ENCODE assay signal across 25 cellular contexts in genomic region chr1:214983126-214983869, GRCh38.
DNase-seq lines count a peak whose midpoint lies in the region; ATAC-seq and TF ChIP-seq lines count a peak whose summit lies in the region.
"Had no signal": no experiment of that assay in that cellular context is flagged by ENCODE, and none has a peak within 500 bp of the region (broad histone marks: within the 10 kb centered on the region; RNA-seq: fewer than 3 reads in every experiment).

No MANE protein-coding gene starts in this region.

- in situ Hi-C loops in astrocyte of the spinal cord (cut with HindIII; ENCODE audit: low sequenced_read_pairs) = no loop called here

- ATAC-seq in GM18498 (IDR thresholded peaks at IDR 0.05; ENCODE audit: unreplicated experiment) (no peak), aorta (ENCODE audit: low FRiP score) (no peak)
- ATAC-seq in stimulated activated naive CD8-positive, alpha-beta T cell treated with anti-CD3 and anti-CD28 coated beads, Interleukin-15, Interleukin-2, amounts not matched to agents 100 U/mL and 50 U/mL, for 24 hours = no peak
- ATAC-seq: activated CD8-positive, alpha-beta memory T cell treated with anti-CD3 and anti-CD28 coated beads, Interleukin-2, amount 10 ng/mL, durations not matched to agents 7 days and 5 days; left colon; natural killer cell; Right ventricle myocardium inferior; stimulated activated memory B cell treated with anti-CD40 and anti-IgM and Interleukin-4, amounts not matched to agents 10 μg/mL and 1 μg/mL and 100 μg/mL, for 72 hours had no signal

- WGBS in aorta, 2 donors = 78 to 82% methylated on average over 3 of the region's 3 CpGs

- H3K4me3 ChIP-seq in astrocyte of the spinal cord (ENCODE audit: low read depth, low read length) (no peak overlapping the region), aorta (ENCODE audit: low read length in 2 of 2) (no peak overlapping the region)
- H3K4me3 ChIP-seq: sigmoid colon, thyroid gland had no signal

- intact Hi-C loops in aorta (cut with DNase I) = no loop called here

- no peaks in the 10 kb centered on the region for H3K36me3 ChIP-seq in aorta (ENCODE audit: control insufficient read depth in 1 of 2, insufficient read depth in 2 of 2, low read length in 1 of 2)
- H3K36me3 ChIP-seq: sigmoid colon, thyroid gland had no signal

- no peak for TF ChIP-seq CTCF in astrocyte of the spinal cord (IDR thresholded peaks at IDR 0.05; ENCODE audit: low read depth, low read length)

- H3K27me3 ChIP-seq in aorta (ENCODE audit: control insufficient read depth in 1 of 2, insufficient read depth in 2 of 2, low read length in 1 of 2) = no peaks in the 10 kb centered on the region
- H3K27me3 ChIP-seq: sigmoid colon, thyroid gland had no signal

- H3K27ac ChIP-seq in aorta (ENCODE audit: low read depth in 1 of 2, low read length in 2 of 2) = no peak overlapping the region
- H3K27ac ChIP-seq: parathyroid adenoma, sigmoid colon, thyroid gland had no signal

- H3K9me3 ChIP-seq in aorta (ENCODE audit: control insufficient read depth, low read length) = no peaks in the 10 kb centered on the region
- H3K9me3 ChIP-seq: sigmoid colon, thyroid gland had no signal

- DNase-seq in COLO829 (ENCODE audit: low spot score) (peak; percentile 20), LoVo (ENCODE audit: low spot score) (peak; percentile 20), astrocyte of the spinal cord (ENCODE audit: low read depth, low spot score) (peak; percentile 80), iris pigment epithelial cell (ENCODE audit: low read depth) (peak; percentile 77), middle frontal gyrus (ENCODE audit: extremely low spot score, low spot score) (no peak), aorta (no peak)
- DNase-seq in stimulated activated naive CD8-positive, alpha-beta T cell treated with anti-CD3 and anti-CD28 coated beads, Interleukin-15, Interleukin-2, amounts not matched to agents 100 U/mL and 50 U/mL, for 24 hours = no peak
- DNase-seq: activated CD4-positive, alpha-beta T cell treated with anti-CD3 and anti-CD28 coated beads for 4 hours; activated CD8-positive, alpha-beta memory T cell treated with anti-CD3 and anti-CD28 coated beads, Interleukin-2, amount 10 ng/mL, durations not matched to agents 7 days and 5 days; CD4-positive, alpha-beta T cell; DMS53; erythroblast; glutamatergic neuron; left colon; mesendoderm; natural killer cell; NCI-H1417 treated with DMSO at 0.1 percent for 48 hours; NCI-H526; sigmoid colon; stimulated activated CD4-positive, alpha-beta T cell treated with anti-CD3 and anti-CD28 coated beads, Interleukin-1b, Interleukin-23, amount 100 ng/mL, for 48 hours; thyroid gland had no signal

- H3K4me1 ChIP-seq in aorta (ENCODE audit: control insufficient read depth in 1 of 2, insufficient read depth in 2 of 2, low read length in 2 of 2) = no peaks in the 10 kb centered on the region
- H3K4me1 ChIP-seq: parathyroid adenoma, sigmoid colon had no signal

Comparison
In these comparisons a context has a peak if more than half of its experiments do, and no peak if none do; other contexts are left out.
1. DNase-seq: peak in COLO829 (single experiment), LoVo (single experiment), astrocyte of the spinal cord (single experiment) and iris pigment epithelial cell (single experiment); none in middle frontal gyrus (single experiment), stimulated activated naive CD8-positive, alpha-beta T cell treated with anti-CD3 and anti-CD28 coated beads, Interleukin-15, Interleukin-2, amounts not matched to agents 100 U/mL and 50 U/mL, for 24 hours (single experiment) and aorta (0 of 2).